ENCODE assay signal across 8 cellular contexts in the genomic region with DNA sequence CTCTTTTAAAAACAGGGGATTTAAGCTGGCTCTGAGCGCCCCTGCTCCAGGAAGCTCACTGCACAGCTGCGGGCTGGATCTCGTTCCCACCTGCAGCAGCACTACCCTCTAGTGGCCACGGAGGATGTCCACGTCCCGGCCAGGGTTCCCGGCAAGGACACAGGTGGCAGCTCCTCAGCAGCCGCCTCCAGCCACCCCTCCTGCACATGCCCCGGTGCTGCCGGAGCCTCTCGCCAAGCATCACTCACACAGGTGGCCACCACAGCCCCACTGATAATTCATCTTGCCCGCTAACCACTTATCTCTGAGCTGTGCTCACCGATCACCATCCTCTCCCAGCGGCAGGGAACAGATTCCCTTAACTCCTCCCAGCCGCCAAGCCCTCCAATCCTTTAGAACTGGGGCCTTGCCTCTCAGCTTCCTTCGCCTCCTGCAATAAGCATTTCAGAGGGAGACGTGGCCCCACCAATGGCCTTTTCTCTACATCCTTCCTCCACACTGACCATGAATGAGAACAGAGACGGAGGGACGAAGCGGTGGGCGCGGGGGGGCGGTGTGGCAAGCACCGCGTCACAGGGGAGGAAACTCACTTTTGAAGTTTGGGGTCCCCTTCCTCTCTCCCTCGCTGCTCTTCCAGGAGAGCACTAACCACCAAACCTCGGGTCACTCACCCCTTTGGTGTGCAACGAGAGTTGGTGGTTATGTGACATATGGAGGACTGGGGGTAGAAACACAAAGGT.
A peak's percentile ranks its signal among the peaks of the same experiment; 100 is the strongest.
DNase-seq lines count a peak whose midpoint lies in the region; ATAC-seq and TF ChIP-seq lines count a peak whose summit lies in the region.

No MANE protein-coding gene starts in this region.

- H3K79me2 ChIP-seq in osteoblast (ENCODE audit: insufficient read depth, low read length), result no peaks in the 10 kb centered on the region

- H3K27me3 ChIP-seq in RWPE2 (ENCODE audit: insufficient read depth, poor library complexity, severe bottlenecking) (peaks cover 66% of the 10 kb centered on the region), esophagus squamous epithelium (peaks cover 0 to 84% (median 0%) of the 10 kb centered on the region in 4 donors), osteoblast (ENCODE audit: insufficient read depth, low read length) (peaks cover 27% of the 10 kb centered on the region)

- TF ChIP-seq CTCF in RWPE2 (IDR thresholded peaks at IDR 0.05; ENCODE audit: poor library complexity, severe bottlenecking) (peak; percentile 79), esophagus squamous epithelium (IDR thresholded peaks at IDR 0.05) (peak in 5 of 6 experiments; percentile 49 to 63 (median 55)), osteoblast (IDR thresholded peaks at IDR 0.05; ENCODE audit: extremely low read depth, low read depth, low read length) (peak; percentile 59)

- 49 to 55% methylated on average over 21 of the region's 28 CpGs for WGBS in esophagus squamous epithelium, 2 donors

- TF ChIP-seq POLR2A in esophagus squamous epithelium (IDR thresholded peaks at IDR 0.05), result no peak

- DNase-seq in NCI-H2081 (lab: John Stamatoyannopoulos, UW) (peak; percentile 35 to 45), NCI-H2081 treated with DMSO at 0.1 percent for 48 hours (lab: John Stamatoyannopoulos, UW) (no peak), KBM-7 (peak; percentile 42), RWPE2 (ENCODE audit: low spot score) (no peak), esophagus squamous epithelium (lab: John Stamatoyannopoulos, UW) (no peak), osteoblast (ENCODE audit: insufficient read length, low spot score, missing footprints) (peak; percentile 96), inferior parietal cortex (ENCODE audit: extremely low spot score) (no peak)

- H2AFZ ChIP-seq in osteoblast (ENCODE audit: low read length), result no peak overlapping the region

- H3K4me2 ChIP-seq in osteoblast (ENCODE audit: insufficient read depth, low read length), result no peak overlapping the region

- intact Hi-C loops in esophagus squamous epithelium (cut with DNase I), result no loop called here

- H3K9me3 ChIP-seq in RWPE2 (ENCODE audit: severe bottlenecking), result no peaks in the 10 kb centered on the region
- no peaks in the 10 kb centered on the region for H3K9me3 ChIP-seq in esophagus squamous epithelium
- no peaks in the 10 kb centered on the region for H3K9me3 ChIP-seq in osteoblast (ENCODE audit: low read depth, low read length)

- no peaks in the 10 kb centered on the region for H3K36me3 ChIP-seq in RWPE2 (ENCODE audit: low read depth)
- H3K36me3 ChIP-seq in esophagus squamous epithelium, result no peaks in the 10 kb centered on the region
- H3K36me3 ChIP-seq in osteoblast (ENCODE audit: insufficient read depth, low read length), result no peaks in the 10 kb centered on the region

- ATAC-seq in RWPE2 (ENCODE audit: low read depth), result peak; percentile 79
- ATAC-seq in HG02623 (IDR thresholded peaks at IDR 0.05; ENCODE audit: unreplicated experiment), result no peak

- H3K4me3 ChIP-seq in RWPE2 (ENCODE audit: severe bottlenecking), result no peak overlapping the region
- H3K4me3 ChIP-seq in esophagus squamous epithelium, result no peak overlapping the region
- no peak overlapping the region for H3K4me3 ChIP-seq in osteoblast (ENCODE audit: insufficient read depth, low read length)

- in situ Hi-C loops in KBM-7 (cut with MboI; ENCODE audit: low pct_unique_long_range_greater_than_20kb, low sequenced_read_pairs), result loop anchor here (25.0 kb wide), 1 partner anchor 276 kb away; no protein-coding TSS in a partner anchor

- H3K4me1 ChIP-seq in RWPE2 (ENCODE audit: insufficient read depth, poor library complexity, severe bottlenecking) (no peaks in the 10 kb centered on the region), esophagus squamous epithelium (peaks cover 0 to 4% (median 0%) of the 10 kb centered on the region in 3 donors), osteoblast (ENCODE audit: insufficient read depth, low read length) (no peaks in the 10 kb centered on the region)

- H3K27ac ChIP-seq in RWPE2 (ENCODE audit: poor library complexity, severe bottlenecking), result no peak overlapping the region
- H3K27ac ChIP-seq in esophagus squamous epithelium, result no peak overlapping the region
- no peak overlapping the region for H3K27ac ChIP-seq in osteoblast (ENCODE audit: low read depth, low read length)

- peaks cover 6% of the 10 kb centered on the region for H4K20me1 ChIP-seq in osteoblast (ENCODE audit: insufficient read depth, low read length)

Comparison
In these comparisons a context has a peak if more than half of its experiments do, and no peak if none do; other contexts are left out.
1. DNase-seq: peak in NCI-H2081 (2 of 2), KBM-7 (single experiment) and osteoblast (single experiment); none in NCI-H2081 treated with DMSO at 0.1 percent for 48 hours (single experiment), RWPE2 (single experiment), esophagus squamous epithelium (single experiment) and inferior parietal cortex (single experiment).
2. Peak in every context shown above with its lines, with median percentiles within 50 percentile points of each other: CTCF ChIP-seq.